18 cellular contexts compared by ENCODE assay signal in genomic region chr9:134004881-134005280, GRCh38. TPM values are rescaled to one million over a fixed set of nuclear protein-coding genes. Genes with fewer than 3 reads are reported as not detected.
DNase-seq lines count a peak whose midpoint lies in the region; FAIRE-seq and TF ChIP-seq lines count a peak whose summit lies in the region.
"Had no signal": no experiment of that assay in that cellular context is flagged by ENCODE, and none has a peak within 500 bp of the region (broad histone marks: within the 10 kb centered on the region; RNA-seq: fewer than 3 reads in every experiment).

No MANE protein-coding gene starts in this region.

- TF ChIP-seq CTCF in GM13976 (IDR thresholded peaks at IDR 0.05; ENCODE audit: borderline replicate concordance, control extremely low read depth, extremely low read depth, insufficient read depth, missing control alignments) (no peak), astrocyte (IDR thresholded peaks at IDR 0.05; ENCODE audit: insufficient read depth, low read depth, low read length) (no peak), neural crest cell (conservative IDR thresholded peaks at IDR 0.05) (no peak), Peyer's patch (IDR thresholded peaks at IDR 0.05) (no peak)

- FAIRE-seq in astrocyte (lab: Jason Lieb, UNC): no peak
- FAIRE-seq: A204.1, D721Med, G401.6, GM12891 had no signal

- no peaks in the 10 kb centered on the region for H3K4me1 ChIP-seq in astrocyte (ENCODE audit: insufficient read depth, low read length)
- H3K4me1 ChIP-seq in Peyer's patch: no peaks in the 10 kb centered on the region

- H3K36me3 ChIP-seq in astrocyte (ENCODE audit: insufficient read depth, low read length) (no peaks in the 10 kb centered on the region), Peyer's patch (no peaks in the 10 kb centered on the region)
- H3K36me3 ChIP-seq: BE2C had no signal

- no peak for TF ChIP-seq POLR2A in Peyer's patch (IDR thresholded peaks at IDR 0.05)

- no peak overlapping the region for H3K4me3 Mint-ChIP-seq in astrocyte (ENCODE audit: unreplicated experiment)
- no peak overlapping the region for H3K4me3 Mint-ChIP-seq in neural crest cell
- H3K4me3 Mint-ChIP-seq: CD8-positive, alpha-beta memory T cell; GM23338 had no signal

- H2AFZ ChIP-seq in astrocyte (ENCODE audit: low read depth, low read length): no peak overlapping the region
- H2AFZ ChIP-seq: GM23338 had no signal

- H3K27me3 Mint-ChIP-seq in astrocyte (ENCODE audit: low read depth, unreplicated experiment) (peaks cover 43% of the 10 kb centered on the region), neural crest cell (ENCODE audit: low read depth) (peaks cover 4% of the 10 kb centered on the region)

- H3K4me1 Mint-ChIP-seq in astrocyte (ENCODE audit: low read depth, unreplicated experiment) (no peaks in the 10 kb centered on the region), neural crest cell (no peaks in the 10 kb centered on the region)
- H3K4me1 Mint-ChIP-seq: CD4-positive, CD25-positive, alpha-beta regulatory T cell; CD8-positive, alpha-beta memory T cell; GM23338 had no signal

- DNase-seq in GM13976 (ENCODE audit: low spot score): peak; percentile 18
- no peak for DNase-seq in astrocyte (ENCODE audit: low read depth)
- DNase-seq in neural crest cell (ENCODE audit: low read depth, low spot score): no peak
- DNase-seq in caudate nucleus (lab: John Stamatoyannopoulos, UW): no peak
- DNase-seq in putamen (ENCODE audit: low spot score): no peak
- no peak for DNase-seq in Peyer's patch
- DNase-seq: ACHN; BE2C; C1 segment of cervical spinal cord; CD4-positive, CD25-positive, alpha-beta regulatory T cell; COR-L47; H7 had no signal

- H3K27me3 ChIP-seq in astrocyte (ENCODE audit: insufficient read depth, low read length): peaks cover 5% of the 10 kb centered on the region
- no peaks in the 10 kb centered on the region for H3K27me3 ChIP-seq in Peyer's patch
- H3K27me3 ChIP-seq: BE2C had no signal

- no peak overlapping the region for H3K9ac ChIP-seq in astrocyte (ENCODE audit: low read length)

- no peak overlapping the region for H3K4me2 ChIP-seq in astrocyte (ENCODE audit: low read length)
- H3K4me2 ChIP-seq: GM23338 had no signal

- H3K79me2 ChIP-seq in astrocyte (ENCODE audit: insufficient read depth, low read length): no peaks in the 10 kb centered on the region

- no peaks in the 10 kb centered on the region for H4K20me1 ChIP-seq in astrocyte (ENCODE audit: insufficient read depth, low read length)

- H3K9me3 ChIP-seq in astrocyte (ENCODE audit: insufficient read depth, low read depth, low read length): no peaks in the 10 kb centered on the region
- H3K9me3 ChIP-seq in Peyer's patch: no peaks in the 10 kb centered on the region
- H3K9me3 ChIP-seq: BE2C had no signal

- peak overlapping the region; percentile 55 for H3K27ac Mint-ChIP-seq in astrocyte (ENCODE audit: unreplicated experiment)
- H3K27ac Mint-ChIP-seq in neural crest cell (ENCODE audit: unreplicated experiment): peak overlapping the region; percentile 50
- H3K27ac Mint-ChIP-seq: CD4-positive, CD25-positive, alpha-beta regulatory T cell; CD8-positive, alpha-beta memory T cell; GM23338 had no signal

- H3K9me3 Mint-ChIP-seq in astrocyte (ENCODE audit: unreplicated experiment) (peaks cover 4% of the 10 kb centered on the region), neural crest cell (peaks cover 6% of the 10 kb centered on the region)
- H3K9me3 Mint-ChIP-seq: CD8-positive, alpha-beta memory T cell had no signal

- no peak overlapping the region for H3K4me3 ChIP-seq in astrocyte (ENCODE audit: insufficient read depth, low read depth, low read length)
- no peak overlapping the region for H3K4me3 ChIP-seq in Peyer's patch
- H3K4me3 ChIP-seq: GM23338 had no signal

- H3K27ac ChIP-seq in astrocyte (ENCODE audit: low read depth, low read length) (no peak overlapping the region), caudate nucleus (ENCODE audit: low read depth, low read length) (no peak overlapping the region), Peyer's patch (no peak overlapping the region)

- H3K36me3 Mint-ChIP-seq in astrocyte (ENCODE audit: low read depth, unreplicated experiment): no peaks in the 10 kb centered on the region
- H3K36me3 Mint-ChIP-seq in neural crest cell (ENCODE audit: low read depth): no peaks in the 10 kb centered on the region
- H3K36me3 Mint-ChIP-seq: CD4-positive, CD25-positive, alpha-beta regulatory T cell; CD8-positive, alpha-beta memory T cell had no signal

- in situ Hi-C loops in GM13976 (cut with MboI; ENCODE audit: low sequenced_read_pairs, unreplicated experiment): loop anchor here (25.0 kb wide), 1 partner anchor 443 kb away; no protein-coding TSS in a partner anchor

RNA-seq across cellular contexts. Expression of gene VAV2, which starts 12.8 kb away (rescaled TPM):
- 36.5 and 41.6 TPM in 2 replicates for total RNA-seq in astrocyte
- 40.6 and 47.0 TPM in 2 replicates for total RNA-seq in neural crest cell
- total RNA-seq in Peyer's patch: 10 to 100 TPM; 47.9 to 61.8 (median 58.9) TPM

RNA-seq across cellular contexts. Expression of gene BRD3OS, which starts 20.4 kb away (rescaled TPM):
- 20.2 and 21.7 TPM in 2 replicates for total RNA-seq in astrocyte
- 25.9 and 30.7 TPM in 2 replicates for total RNA-seq in neural crest cell
- total RNA-seq in Peyer's patch: 10 to 100 TPM in 1 of 4 donors, 1 to 10 TPM in 3; 1.4 to 11.6 (median 2.3) TPM
